In the genomic region with DNA sequence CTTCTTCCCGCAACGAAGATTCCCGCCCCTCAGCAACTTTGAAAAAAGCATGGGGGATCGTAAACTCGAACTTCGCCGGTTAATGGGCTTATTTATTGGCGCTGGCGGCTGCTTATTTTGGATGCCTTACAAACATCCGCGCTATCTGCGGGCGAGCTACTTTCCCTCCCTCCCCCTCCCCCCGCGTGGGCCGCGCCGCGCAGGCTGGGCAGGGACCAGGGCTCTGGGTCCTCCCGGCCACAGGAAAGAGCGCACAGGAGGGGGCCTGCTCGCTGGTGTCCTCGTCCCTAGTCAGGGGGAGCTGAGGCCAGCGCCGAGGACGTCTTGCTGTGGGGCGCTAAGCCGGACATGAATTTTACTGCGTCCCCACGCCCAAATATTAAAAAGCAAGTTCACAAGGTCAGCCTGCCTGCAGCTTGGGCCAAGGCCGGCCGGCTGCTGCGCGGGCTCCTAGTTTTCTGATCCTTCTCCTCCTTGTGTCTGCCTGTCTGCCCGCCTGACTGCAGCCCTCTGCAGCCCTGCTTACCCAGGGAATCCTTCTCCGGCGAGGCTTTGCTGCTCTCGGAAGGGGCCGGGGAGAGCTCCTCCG, we compare ENCODE assay signal across 8 cellular contexts. TPM values are rescaled to one million over a fixed set of nuclear protein-coding genes. Genes with fewer than 3 reads are reported as not detected.
A peak's percentile ranks its signal among the peaks of the same experiment; 100 is the strongest.
DNase-seq lines count a peak whose midpoint lies in the region; ATAC-seq, FAIRE-seq and TF ChIP-seq lines count a peak whose summit lies in the region.

No MANE protein-coding gene starts in this region.

- TF ChIP-seq POLR2A in esophagus muscularis mucosa (IDR thresholded peaks at IDR 0.05; ENCODE audit: low read depth): no peak

- H3K9ac ChIP-seq in OCI-LY1 (ENCODE audit: low read length): peak overlapping the region; percentile 61

- H3F3A ChIP-seq in OCI-LY1 (ENCODE audit: insufficient read depth, low read length): no peaks in the 10 kb centered on the region

- H3K4me1 ChIP-seq in OCI-LY1 (ENCODE audit: insufficient read depth, low read length, severe bottlenecking): peaks cover 16% of the 10 kb centered on the region
- H3K4me1 ChIP-seq in esophagus muscularis mucosa: peaks cover 26 to 50% (median 41%) of the 10 kb centered on the region in 4 donors
- H3K4me1 ChIP-seq in pancreas: peaks cover 0 to 7% (median 0%) of the 10 kb centered on the region in 3 donors

- H3K4me2 ChIP-seq in OCI-LY1 (ENCODE audit: low read length): peak overlapping the region; percentile 90

- no peak overlapping the region for H3K27ac ChIP-seq in OCI-LY1 (ENCODE audit: low read depth, low read length, poor library complexity, severe bottlenecking)
- no peak overlapping the region for H3K27ac ChIP-seq in esophagus muscularis mucosa (replicated peaks in 1 of 4)
- H3K27ac ChIP-seq in pancreas: no peak overlapping the region

- H3K4me3 ChIP-seq in OCI-LY1 (ENCODE audit: low read depth, low read length, poor library complexity, severe bottlenecking) (peak overlapping the region; percentile 67), esophagus muscularis mucosa (peak overlapping the region; percentile 45 to 59 (median 49)), pancreas (peak overlapping the region in 3 of 4 donors; percentile 24 to 48 (median 28))

- no peaks in the 10 kb centered on the region for H3K9me2 ChIP-seq in OCI-LY1 (ENCODE audit: low read depth, low read length)

- TF ChIP-seq EP300 in esophagus muscularis mucosa (IDR thresholded peaks at IDR 0.05): no peak

- 6% methylated on average over 32 of the region's 40 CpGs for WGBS in esophagus muscularis mucosa
- WGBS in pancreas, 2 donors: 5% methylated on average over 32 to 40 of the region's 40 CpGs

- DNase-seq in NCI-H524 (lab: John Stamatoyannopoulos, UW) (peak; percentile 30 to 50), NCI-H524 treated with DMSO at 0.1 percent for 48 hours (lab: John Stamatoyannopoulos, UW) (no peak), esophagus muscularis mucosa (ENCODE audit: extremely low spot score) (no peak), pancreas (peak in 3 of 6 donors; percentile 17 to 72 (median 62))

- no peaks in the 10 kb centered on the region for H4K20me1 ChIP-seq in OCI-LY1 (ENCODE audit: insufficient read depth, low read length)

- H3K9me3 ChIP-seq in OCI-LY1 (ENCODE audit: low read length) (no peaks in the 10 kb centered on the region), esophagus muscularis mucosa (no peaks in the 10 kb centered on the region), pancreas (no peaks in the 10 kb centered on the region)

- H3K79me2 ChIP-seq in OCI-LY1 (ENCODE audit: insufficient read depth, low read length): no peaks in the 10 kb centered on the region

- H3K27me3 ChIP-seq in OCI-LY1 (ENCODE audit: insufficient read depth, low read length) (peaks cover 9% of the 10 kb centered on the region; the same call in 1 of the 2 replicates), esophagus muscularis mucosa (peaks cover 40 to 100% (median 97%) of the 10 kb centered on the region in 4 donors), pancreas (peaks cover 16 to 88% (median 32%) of the 10 kb centered on the region in 4 donors)

- H3K36me3 ChIP-seq in OCI-LY1 (ENCODE audit: insufficient read depth, low read length): no peaks in the 10 kb centered on the region
- no peaks in the 10 kb centered on the region for H3K36me3 ChIP-seq in esophagus muscularis mucosa
- no peaks in the 10 kb centered on the region for H3K36me3 ChIP-seq in pancreas

- peak overlapping the region; percentile 13; the same call in 1 of the 2 replicates for H2AFZ ChIP-seq in OCI-LY1 (ENCODE audit: low read length)

- TF ChIP-seq CTCF in OCI-LY1 (IDR thresholded peaks at IDR 0.05; ENCODE audit: low read length): no peak
- no peak for TF ChIP-seq CTCF in esophagus muscularis mucosa (IDR thresholded peaks at IDR 0.05)
- no peak for TF ChIP-seq CTCF in pancreas (IDR thresholded peaks at IDR 0.05)

- intact Hi-C loops in esophagus muscularis mucosa (cut with DNase I): no loop called here
- intact Hi-C loops in pancreas (cut with DNase I): no loop called here

- no peak for FAIRE-seq in pancreas (lab: Jason Lieb, UNC)

- peak in 3 of 4 donors; percentile 20 to 38 (median 22) for ATAC-seq in pancreas
- no peak for ATAC-seq in HG02970 (IDR thresholded peaks at IDR 0.05; ENCODE audit: low FRiP score, unreplicated experiment)
- ATAC-seq in HG02642 (IDR thresholded peaks at IDR 0.05; ENCODE audit: poor library complexity, unreplicated experiment): no peak
- ATAC-seq in GM19035 (IDR thresholded peaks at IDR 0.05; ENCODE audit: unreplicated experiment): no peak

RNA-seq across cellular contexts. Expression of a gene that starts 1.2 kb away (rescaled TPM):
- not detected for total RNA-seq in esophagus muscularis mucosa
- under 1 TPM in 4 of 6 donors, not detected in 2; 0.09 to 0.18 (median 0.14) TPM for total RNA-seq in pancreas
- polyA plus RNA-seq in pancreas: not detected

RNA-seq across cellular contexts. Expression of a gene that starts 7.6 kb away (rescaled TPM):
- total RNA-seq in esophagus muscularis mucosa (under 1 TPM in 1 of 4 donors, not detected in 3; 0.50 TPM), pancreas (under 1 TPM in 1 of 6 donors, not detected in 5; 0.13 TPM)
- polyA plus RNA-seq in pancreas: under 1 TPM in 1 of 2 donors, not detected in 1; 0.09 TPM

RNA-seq across cellular contexts. Expression of a gene that starts 12.1 kb away (rescaled TPM):
- total RNA-seq in esophagus muscularis mucosa: not detected
- total RNA-seq in pancreas: not detected
- not detected for polyA plus RNA-seq in pancreas

RNA-seq across cellular contexts. Expression of a gene that starts 16.4 kb away (rescaled TPM):
- total RNA-seq in esophagus muscularis mucosa (1 to 10 TPM in 1 of 4 donors, under 1 TPM in 3; 0.33 to 1.7 (median 0.49) TPM), pancreas (under 1 TPM in 3 of 6 donors, not detected in 3; 0.06 to 0.19 (median 0.17) TPM)
- under 1 TPM; 0.15 to 0.49 TPM for polyA plus RNA-seq in pancreas

RNA-seq across cellular contexts. Expression of a gene that starts 20.5 kb away (rescaled TPM):
- 10 to 100 TPM; 10.2 to 16.6 (median 13.8) TPM for total RNA-seq in esophagus muscularis mucosa
- 1 to 10 TPM in 1 of 6 donors, under 1 TPM in 4, not detected in 1; 0.13 to 1.9 (median 0.43) TPM for total RNA-seq in pancreas
- under 1 TPM; 0.38 to 0.56 TPM for polyA plus RNA-seq in pancreas

Comparison
In these comparisons a context has a peak if more than half of its experiments do, and no peak if none do; other contexts are left out.
1. DNase-seq: peak in NCI-H524 (2 of 2); none in NCI-H524 treated with DMSO at 0.1 percent for 48 hours (single experiment) and esophagus muscularis mucosa (single experiment).
2. ATAC-seq: peak in pancreas (3 of 4); none in HG02970 (single experiment), HG02642 (single experiment) and GM19035 (single experiment).
3. Peak in every context shown above with its lines, with median percentiles within 50 percentile points of each other: H3K4me3 ChIP-seq.